Comparison of ENCODE assay signal across 9 cellular contexts in genomic region chr9:105341784-105342183, GRCh38.
A peak's percentile ranks its signal among the peaks of the same experiment; 100 is the strongest.
DNase-seq lines count a peak whose midpoint lies in the region; ATAC-seq and TF ChIP-seq lines count a peak whose summit lies in the region.
"Had no signal": no experiment of that assay in that cellular context is flagged by ENCODE, and none has a peak within 500 bp of the region (broad histone marks: within the 10 kb centered on the region; RNA-seq: fewer than 3 reads in every experiment).

No MANE protein-coding gene starts in this region.

- H3K4me3 Mint-ChIP-seq in type B pancreatic cell (no peak overlapping the region), endodermal cell (no peak overlapping the region)

- DNase-seq in amniotic epithelial cell (ENCODE audit: low read depth), result peak; percentile 56
- DNase-seq in osteoblast (ENCODE audit: insufficient read length, low spot score, missing footprints), result no peak
- DNase-seq in tibial artery, result no peak
- no peak for DNase-seq in type B pancreatic cell (ENCODE audit: extremely low spot score, unreplicated experiment)
- no peak for DNase-seq in stimulated activated naive CD4-positive, alpha-beta T cell (lab: John Stamatoyannopoulos, UW)
- DNase-seq in endodermal cell, result no peak
- DNase-seq: activated effector memory CD4-positive, alpha-beta T cell treated with Interleukin-2 at 50 U/mL for 16 hours had no signal

- ATAC-seq in GM18867 (IDR thresholded peaks at IDR 0.05; ENCODE audit: unreplicated experiment) (peak; percentile 71), HG02870 (IDR thresholded peaks at IDR 0.05; ENCODE audit: unreplicated experiment) (peak; percentile 55)

- H3K27me3 Mint-ChIP-seq in type B pancreatic cell, result no peaks in the 10 kb centered on the region
- no peaks in the 10 kb centered on the region for H3K27me3 Mint-ChIP-seq in endodermal cell (ENCODE audit: insufficient read depth)

- 88% methylated on average over 1 of the region's 1 CpG; no CpG with 5 or more reads in 1 of the 2 experiments for WGBS in endodermal cell (ENCODE audit: insufficient coverage in 1 of 2, insufficient read length in 1 of 2), 2 experiments

- H3K36me3 Mint-ChIP-seq in type B pancreatic cell (peaks cover 5% of the 10 kb centered on the region), endodermal cell (ENCODE audit: low read depth) (peaks cover 17% of the 10 kb centered on the region)

- H3K27me3 ChIP-seq in osteoblast (ENCODE audit: insufficient read depth, low read length), result no peaks in the 10 kb centered on the region
- H3K27me3 ChIP-seq in tibial artery, result no peaks in the 10 kb centered on the region
- no peaks in the 10 kb centered on the region for H3K27me3 ChIP-seq in endodermal cell (ENCODE audit: control insufficient read depth, insufficient read depth, low read length, poor library complexity, severe bottlenecking)

- peaks cover 3% of the 10 kb centered on the region for H3K4me1 ChIP-seq in osteoblast (ENCODE audit: insufficient read depth, low read length)
- H3K4me1 ChIP-seq in tibial artery, result no peaks in the 10 kb centered on the region
- H3K4me1 ChIP-seq in endodermal cell (ENCODE audit: control insufficient read depth, insufficient read depth, low read length), result no peaks in the 10 kb centered on the region

- peak overlapping the region; percentile 59 for H3K4me2 ChIP-seq in osteoblast (ENCODE audit: insufficient read depth, low read length)

- H3K4me1 Mint-ChIP-seq in type B pancreatic cell (ENCODE audit: unreplicated experiment), result peaks cover 6% of the 10 kb centered on the region
- peaks cover 3% of the 10 kb centered on the region for H3K4me1 Mint-ChIP-seq in endodermal cell

- no peak for TF ChIP-seq CTCF in osteoblast (IDR thresholded peaks at IDR 0.05; ENCODE audit: extremely low read depth, low read depth, low read length)
- no peak for TF ChIP-seq CTCF in tibial artery (IDR thresholded peaks at IDR 0.05)
- no peak for TF ChIP-seq CTCF in type B pancreatic cell (conservative IDR thresholded peaks at IDR 0.05)
- no peak for TF ChIP-seq CTCF in endodermal cell (conservative IDR thresholded peaks at IDR 0.05)

- H3K4me3 ChIP-seq in osteoblast (ENCODE audit: insufficient read depth, low read length) (peak overlapping the region; percentile 24), tibial artery (no peak overlapping the region), endodermal cell (ENCODE audit: low read length) (no peak overlapping the region)

- H3K79me2 ChIP-seq in osteoblast (ENCODE audit: insufficient read depth, low read length), result no peaks in the 10 kb centered on the region

- H3K9me3 Mint-ChIP-seq in type B pancreatic cell (no peaks in the 10 kb centered on the region), endodermal cell (no peaks in the 10 kb centered on the region)

- no peaks in the 10 kb centered on the region for H4K20me1 ChIP-seq in osteoblast (ENCODE audit: insufficient read depth, low read length)

- no peak overlapping the region for H3K9ac ChIP-seq in endodermal cell (ENCODE audit: extremely low read depth, low read length, poor library complexity, severe bottlenecking)

- H3K27ac ChIP-seq in osteoblast (ENCODE audit: low read depth, low read length), result no peak overlapping the region
- no peak overlapping the region for H3K27ac ChIP-seq in tibial artery
- H3K27ac ChIP-seq in endodermal cell (ENCODE audit: low read depth, low read length), result no peak overlapping the region

- intact Hi-C loops in tibial artery (cut with DNase I; ENCODE audit: low total_unique reads), result no loop called here

- H3K27ac Mint-ChIP-seq in type B pancreatic cell (no peak overlapping the region), endodermal cell (no peak overlapping the region)

- H3K36me3 ChIP-seq in osteoblast (ENCODE audit: insufficient read depth, low read length) (peaks cover 4% of the 10 kb centered on the region), tibial artery (peaks cover 4 to 10% (median 4%) of the 10 kb centered on the region in 3 donors), endodermal cell (ENCODE audit: control insufficient read depth, insufficient read depth, low read length) (peaks cover 13% of the 10 kb centered on the region)

- H2AFZ ChIP-seq in osteoblast (ENCODE audit: low read length), result no peak overlapping the region

- H3K9me3 ChIP-seq in osteoblast (ENCODE audit: low read depth, low read length) (no peaks in the 10 kb centered on the region), tibial artery (no peaks in the 10 kb centered on the region), endodermal cell (ENCODE audit: control insufficient read depth, low read length) (no peaks in the 10 kb centered on the region)
